11 cellular contexts compared by ENCODE assay signal in the genomic region with DNA sequence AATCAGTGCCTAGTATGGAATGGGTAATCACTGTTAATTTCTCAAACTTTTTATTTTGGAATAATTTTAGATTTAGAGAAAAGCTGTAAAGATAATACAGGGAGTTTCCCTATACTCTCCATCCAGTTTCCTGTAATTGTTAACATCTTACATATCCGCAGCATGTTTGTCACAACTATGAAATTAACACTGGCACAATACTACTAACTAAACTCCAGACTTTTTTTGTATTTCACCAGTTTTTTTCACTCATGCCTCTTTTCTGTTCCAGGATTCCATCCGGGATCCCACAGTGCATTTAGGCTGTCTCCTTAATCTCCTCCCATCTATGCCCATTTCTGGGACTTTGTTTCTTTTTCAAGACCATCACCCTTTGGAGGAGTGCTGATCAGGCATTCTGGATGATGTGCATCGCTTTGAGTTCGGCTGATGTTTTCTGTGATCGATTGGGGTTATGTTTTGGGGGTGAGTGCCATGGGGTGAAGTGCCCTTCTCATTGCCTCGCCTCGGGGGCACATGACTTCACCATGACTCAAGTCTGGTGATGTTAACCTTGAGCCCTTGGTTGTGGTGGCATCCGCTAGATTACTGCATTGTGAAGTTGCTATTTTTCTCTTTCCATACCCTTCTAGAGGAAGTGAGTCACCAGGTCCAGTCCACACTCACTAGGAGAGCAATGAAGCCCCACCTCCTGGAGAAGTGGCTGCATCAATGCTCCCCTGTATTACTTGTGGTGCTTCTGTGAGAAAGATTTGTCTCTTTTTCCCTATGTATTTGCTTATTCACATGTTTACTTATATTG. TPM values are rescaled to one million over a fixed set of nuclear protein-coding genes. Genes with fewer than 3 reads are reported as not detected.
DNase-seq lines count a peak whose midpoint lies in the region; ATAC-seq, FAIRE-seq and TF ChIP-seq lines count a peak whose summit lies in the region.
"Had no signal": no experiment of that assay in that cellular context is flagged by ENCODE, and none has a peak within 500 bp of the region (broad histone marks: within the 10 kb centered on the region; RNA-seq: fewer than 3 reads in every experiment).

No MANE protein-coding gene starts in this region.

- H3K9me3 ChIP-seq in K562 (replicated peaks; ENCODE audit: control insufficient read depth, insufficient read depth, low read depth, low read length), result no peaks in the 10 kb centered on the region

- FAIRE-seq in K562 (lab: Jason Lieb, UNC), result peak; percentile 29

- H3K9ac ChIP-seq in K562 (ENCODE audit: insufficient read depth in 1 of 2, low read depth in 2 of 2, low read length in 2 of 2), result no peak overlapping the region

- in situ Hi-C loops in K562 (cut with MboI), result no loop called here

- H3K4me3 ChIP-seq in K562, result no peak overlapping the region

- CTCF ChIA-PET in K562 (lab: Yijun Ruan, JAX; ENCODE audit: low intra/inter-chr PET ratio), result no interaction called here

- BruUV-seq in K562 (replicated peaks; lab: Mats Ljungman, UMichigan), result no TSS peak

- peaks cover 7 to 29% of the 10 kb centered on the region in 2 experiments for H3K27me3 ChIP-seq in K562 (ENCODE audit: control insufficient read depth in 2 of 2, insufficient read depth in 2 of 2, low read length in 2 of 2)

- no peak overlapping the region for H3K27ac ChIP-seq in K562 (ENCODE audit: extremely low read depth, low read depth, low read length)

- DNase-seq in GM03348 (ENCODE audit: low spot score) (peak; percentile 74), RPMI7951 (ENCODE audit: low read depth) (peak; percentile 99), K562 (ENCODE audit: extremely low read depth in 1 of 4, low spot score in 3 of 4) (peak in 1 of 4 experiments; percentile 12), progenitor cell of endocrine pancreas (ENCODE audit: low spot score, unreplicated experiment) (no peak)
- DNase-seq: NCI-H1417 had no signal

- intact Hi-C loops in K562 (cut with micrococcal nuclease), result no loop called here

- POLR2A ChIA-PET in K562 (lab: Yijun Ruan, JAX), result no interaction called here

- peaks cover 42% of the 10 kb centered on the region for H3K27me3 Mint-ChIP-seq in progenitor cell of endocrine pancreas

- peaks cover 17% of the 10 kb centered on the region for H3K4me1 Mint-ChIP-seq in progenitor cell of endocrine pancreas (ENCODE audit: low read depth)
- H3K4me1 Mint-ChIP-seq: central memory CD8-positive, alpha-beta T cell had no signal

- no peaks in the 10 kb centered on the region for H3K9me3 Mint-ChIP-seq in progenitor cell of endocrine pancreas (ENCODE audit: low read depth)
- H3K9me3 Mint-ChIP-seq: central memory CD8-positive, alpha-beta T cell had no signal

- H3K4me2 ChIP-seq in K562 (ENCODE audit: insufficient read depth, low read length), result no peak overlapping the region

- H3K9me1 ChIP-seq in K562 (ENCODE audit: control insufficient read depth, insufficient read depth, low read length), result no peaks in the 10 kb centered on the region

- H3K27ac Mint-ChIP-seq in progenitor cell of endocrine pancreas, result peak overlapping the region; percentile 0

- H3K4me1 ChIP-seq in K562 (replicated peaks in 1 of 2; ENCODE audit: control insufficient read depth in 2 of 2, insufficient read depth in 2 of 2, low read length in 2 of 2), result no peaks in the 10 kb centered on the region; a peak in 2 of 5 replicates

- TF ChIP-seq CTCF in K562 (IDR thresholded peaks at IDR 0.05 in 2 of 3, conservative IDR thresholded peaks at IDR 0.05 in 1 of 3; ENCODE audit: insufficient read depth in 2 of 3, low read depth in 1 of 3, low read length in 3 of 3) (no peak), progenitor cell of endocrine pancreas (IDR thresholded peaks at IDR 0.05; ENCODE audit: unreplicated experiment) (no peak)

- TF ChIP-seq POLR2A in K562 (conservative IDR thresholded peaks at IDR 0.05), result no peak

- H4K20me1 ChIP-seq in K562 (replicated peaks; ENCODE audit: control insufficient read depth, insufficient read depth, low read length), result no peaks in the 10 kb centered on the region

- H3K79me2 ChIP-seq in K562 (ENCODE audit: control insufficient read depth, insufficient read depth, low read length), result no peaks in the 10 kb centered on the region

- TF ChIP-seq EP300 in K562 (IDR thresholded peaks at IDR 0.05; ENCODE audit: low read length), result no peak

- H3K36me3 Mint-ChIP-seq in progenitor cell of endocrine pancreas (ENCODE audit: insufficient read depth), result no peaks in the 10 kb centered on the region

- 0 out of 4 replicates have a peak, but pooled peaks of 1 of the 2 experiments have one; percentile 7 for TF ChIP-seq RAD21 in K562 (CRISPR knock-in tag; conservative IDR thresholded peaks at IDR 0.05 in 1 of 2, IDR thresholded peaks at IDR 0.05 in 1 of 2)

- no peak overlapping the region for H2AFZ ChIP-seq in K562 (ENCODE audit: low read depth, low read length)

- no peak overlapping the region for H3K4me3 Mint-ChIP-seq in progenitor cell of endocrine pancreas (ENCODE audit: low read depth)
- H3K4me3 Mint-ChIP-seq: central memory CD8-positive, alpha-beta T cell had no signal

- H3K36me3 ChIP-seq in K562 (ENCODE audit: control insufficient read depth, insufficient read depth, low read length), result no peaks in the 10 kb centered on the region

- ATAC-seq in K562, result peak; percentile 72
- no peak for ATAC-seq in GM18519 (IDR thresholded peaks at IDR 0.05; ENCODE audit: low FRiP score, unreplicated experiment)
- ATAC-seq in GM21528 (IDR thresholded peaks at IDR 0.05; ENCODE audit: low FRiP score, unreplicated experiment), result no peak
- no peak for ATAC-seq in HG03520 (IDR thresholded peaks at IDR 0.05; ENCODE audit: unreplicated experiment)
- ATAC-seq in HG02885 (IDR thresholded peaks at IDR 0.05; ENCODE audit: poor library complexity, unreplicated experiment), result no peak
- ATAC-seq: sciatic nerve had no signal

- 3% methylated on average over 8 of the region's 8 CpGs for WGBS in K562 (ENCODE audit: insufficient coverage, low coverage, missing lambda C conversion rate)

TF ChIP-seq in K562, 482 proteins besides CTCF, POLR2A, EP300 and RAD21:
- TF ChIP-seq SMARCA4 (IDR thresholded peaks at IDR 0.05) (0 out of 2 replicates have a peak, but pooled peaks have one; percentile 28), ETV5 (CRISPR knock-in tag; IDR thresholded peaks at IDR 0.05; ENCODE audit: low read depth) (0 out of 2 replicates have a peak, but pooled peaks have one; percentile 25), ZNF274 (IDR thresholded peaks at IDR 0.05; ENCODE audit: borderline replicate concordance, low read depth, low read length) (no peak), XRCC3 (IDR thresholded peaks at IDR 0.05) (no peak), FOXK1 (CRISPR knock-in tag; IDR thresholded peaks at IDR 0.05; ENCODE audit: borderline replicate concordance) (no peak), ARID1B (IDR thresholded peaks at IDR 0.05) (peak; percentile 40), C11orf30 (IDR thresholded peaks at IDR 0.05; ENCODE audit: low read depth) (peak; percentile 33; the same call in 1 of the 2 replicates), FOSL1 (tag; conservative IDR thresholded peaks at IDR 0.05) (peak; percentile 82), JUND (IDR thresholded peaks at IDR 0.05; ENCODE audit: borderline replicate concordance, low read depth, low read length) (peak; percentile 74; the same call in 1 of the 2 replicates), JUND (tag; IDR thresholded peaks at IDR 0.05; ENCODE audit: borderline replicate concordance, low read depth, low read length) (peak; percentile 58; the same call in 2 of the 3 replicates), JUN (IDR thresholded peaks at IDR 0.05; ENCODE audit: borderline replicate concordance, low read depth, low read length) (peak; percentile 43; the same call in 1 of the 2 replicates), JUN (CRISPR knock-in tag; IDR thresholded peaks at IDR 0.05; ENCODE audit: borderline replicate concordance) (no peak)
- TF ChIP-seq, protein P1, sequence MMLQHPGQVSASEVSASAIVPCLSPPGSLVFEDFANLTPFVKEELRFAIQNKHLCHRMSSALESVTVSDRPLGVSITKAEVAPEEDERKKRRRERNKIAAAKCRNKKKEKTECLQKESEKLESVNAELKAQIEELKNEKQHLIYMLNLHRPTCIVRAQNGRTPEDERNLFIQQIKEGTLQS (IDR thresholded peaks at IDR 0.05), result peak; percentile 72
- TF ChIP-seq, protein P1 (CRISPR knock-in tag; conservative IDR thresholded peaks at IDR 0.05), result no peak

RNA-seq across cellular contexts. Expression of a gene that starts 43.9 kb away (rescaled TPM):
- total RNA-seq in RPMI7951 (2014; rRNA removed; shearing (Covaris generic)), result 44.9 and 51.7 TPM in 2 replicates
- total RNA-seq in K562 (2011; cell fraction: chromatin; rRNA removed; ENCODE audit: low replicate concordance), result 155 and 246 TPM in 2 replicates
- total RNA-seq in K562 (2011; cell fraction: nucleolus; rRNA removed), result 95.1 and 108 TPM in 2 replicates
- total RNA-seq in K562 (2011; cell fraction: nucleoplasm; rRNA removed), result 149 and 184 TPM in 2 replicates
- total RNA-seq in K562 (2014; rRNA removed) (56.5 and 57.4 TPM in 2 replicates), K562 (2014; rRNA removed; fragmentation: Illumina TruSeq; extraction: Trizol) (43.4 and 44.0 TPM in 2 replicates), K562 (2015; rRNA removed; fragmentation: Illumina TruSeq; extraction: Trizol) (25.8 and 28.6 TPM in 2 replicates), K562 (2021) (77.7 and 88.5 TPM in 2 replicates), progenitor cell of endocrine pancreas (58.4 and 62.7 TPM in 2 replicates)
- polyA plus RNA-seq in K562 (2011; rRNA removed) (26.9 and 28.0 TPM in 2 replicates), K562 (2014; fragmentation: Illumina TruSeq; extraction: Trizol) (48.1 and 49.0 TPM in 2 replicates), K562 (2014; fragmentation: Nextera tagmentation; extraction: Ambion mirVana) (1 to 10 TPM; 8.9 to 9.9 TPM), K562 (2014; rRNA removed) (39.0 and 40.7 TPM in 2 replicates)
- polyA plus RNA-seq in K562 (2011; cell fraction: cytosol; rRNA removed), result 24.2 and 25.9 TPM in 2 replicates
- 56.8 and 69.8 TPM in 2 replicates for polyA plus RNA-seq in K562 (2011; cell fraction: nucleus; rRNA removed)
- 33.8 and 79.4 TPM in 2 replicates for polyA plus RNA-seq in K562 (2012)
- polyA minus RNA-seq in K562 (2011; rRNA and poly(A)+ RNA removed), result 62.8 and 74.1 TPM in 2 replicates
- polyA minus RNA-seq in K562 (2011; cell fraction: cytosol; rRNA and poly(A)+ RNA removed), result 35.8 and 51.6 TPM in 2 replicates
- polyA minus RNA-seq in K562 (2011; cell fraction: nucleus; rRNA and poly(A)+ RNA removed), result 75.0 and 114 TPM in 2 replicates
